In genomic region chr12:48194780-48195179, GRCh38 we compare ENCODE assay signal across 30 cellular contexts. TPM values are rescaled to one million over a fixed set of nuclear protein-coding genes. Genes with fewer than 3 reads are reported as not detected.
DNase-seq lines count a peak whose midpoint lies in the region; TF ChIP-seq lines count a peak whose summit lies in the region.
"Had no signal": no experiment of that assay in that cellular context is flagged by ENCODE, and none has a peak within 500 bp of the region (broad histone marks: within the 10 kb centered on the region; RNA-seq: fewer than 3 reads in every experiment).

No MANE protein-coding gene starts in this region.

- H3K4me1 ChIP-seq in hepatocyte (ENCODE audit: insufficient read depth) = peaks cover 33% of the 10 kb centered on the region

- TF ChIP-seq CTCF in HFFc6 (IDR thresholded peaks at IDR 0.05) (no peak), hepatocyte (IDR thresholded peaks at IDR 0.05; ENCODE audit: poor library complexity) (no peak), CD14-positive monocyte (IDR thresholded peaks at IDR 0.05) (no peak)

- no peaks in the 10 kb centered on the region for H3K9me2 ChIP-seq in hepatocyte (replicated peaks; ENCODE audit: insufficient read depth)

- H2AFZ ChIP-seq in hepatocyte = peak overlapping the region; percentile 10

- DNase-seq in HFFc6 (peak; percentile 55), amniotic epithelial cell (ENCODE audit: low read depth) (peak; percentile 63), hepatocyte (ENCODE audit: low spot score) (no peak), COLO668 (lab: John Stamatoyannopoulos, UW; ENCODE audit: unreplicated experiment) (no peak), CD14-positive monocyte (ENCODE audit: low spot score) (no peak), DMS114 treated with DMSO at 0.1 percent for 48 hours (lab: John Stamatoyannopoulos, UW; ENCODE audit: unreplicated experiment) (no peak), SIG-M5 treated with dmso at 0.1 percent for 504 hours (lab: John Stamatoyannopoulos, UW; ENCODE audit: unreplicated experiment) (no peak)
- DNase-seq: activated CD4-positive, alpha-beta T cell treated with anti-CD3 and anti-CD28 coated beads for 4 hours; activated T-cell treated with anti-CD3 and anti-CD28 coated beads, Interleukin-2, amount 50 U/mL, for 4 hours; amniotic stem cell; CD8-positive, alpha-beta memory T cell; cortex of kidney; DMS79 treated with DMSO at 0.1 percent for 48 hours; esophagus squamous epithelium; H9; mammary epithelial cell; NCI-H1092; NCI-H1930; NCI-H2227 treated with DMSO at 0.1 percent for 48 hours; nucleus accumbens; stimulated activated CD4-positive, alpha-beta T cell treated with anti-CD3 and anti-CD28 coated beads, Interleukin-4, amount 100 ng/mL, for 1 hour; stimulated activated naive B cell treated with anti-CD40 and anti-IgM and Interleukin-4, amounts not matched to agents 10 μg/mL and 1 μg/mL and 100 μg/mL, for 72 hours; T-helper 2 cell; testis had no signal

- peak overlapping the region; percentile 65 for H3K27ac Mint-ChIP-seq in HFFc6
- no peak overlapping the region for H3K27ac Mint-ChIP-seq in CD14-positive monocyte
- H3K27ac Mint-ChIP-seq: CD8-positive, alpha-beta memory T cell; H9; stimulated activated naive B cell treated with anti-CD40 and anti-IgM and Interleukin-4, amounts not matched to agents 10 μg/mL and 1 μg/mL and 100 μg/mL, for 72 hours had no signal

- H3K27ac ChIP-seq in hepatocyte = peak overlapping the region; percentile 44
- H3K27ac ChIP-seq: esophagus squamous epithelium, SJSA1, testis had no signal

- H3K4me3 ChIP-seq in hepatocyte = no peak overlapping the region
- H3K4me3 ChIP-seq: esophagus squamous epithelium, SJSA1, testis had no signal

- H3K4me3 Mint-ChIP-seq in HFFc6 = peak overlapping the region; percentile 41; the same call in 1 of the 2 replicates
- peak overlapping the region in 1 of 2 donors; percentile 47 for H3K4me3 Mint-ChIP-seq in CD14-positive monocyte
- H3K4me3 Mint-ChIP-seq: activated T-cell treated with anti-CD3 and anti-CD28 coated beads, Interleukin-2, amount 50 U/mL, for 4 hours; H9; stimulated activated naive B cell treated with anti-CD40 and anti-IgM and Interleukin-4, amounts not matched to agents 10 μg/mL and 1 μg/mL and 100 μg/mL, for 72 hours had no signal

- H3K4me1 Mint-ChIP-seq in HFFc6 (ENCODE audit: low read depth) = peaks cover 49% of the 10 kb centered on the region
- H3K4me1 Mint-ChIP-seq in CD14-positive monocyte = peaks cover 18% of the 10 kb centered on the region

- no peaks in the 10 kb centered on the region for H3K36me3 ChIP-seq in hepatocyte (replicated peaks; ENCODE audit: insufficient read depth, low read depth)
- H3K36me3 ChIP-seq: esophagus squamous epithelium, SJSA1 had no signal

- H3K9me3 ChIP-seq in hepatocyte (ENCODE audit: low read depth) = no peaks in the 10 kb centered on the region
- H3K9me3 ChIP-seq: esophagus squamous epithelium, SJSA1, testis had no signal

- H3K9me3 Mint-ChIP-seq in HFFc6 (no peaks in the 10 kb centered on the region), CD14-positive monocyte (no peaks in the 10 kb centered on the region)
- H3K9me3 Mint-ChIP-seq: activated T-cell treated with anti-CD3 and anti-CD28 coated beads, Interleukin-2, amount 50 U/mL, for 4 hours; CD8-positive, alpha-beta memory T cell; H9; stimulated activated naive B cell treated with anti-CD40 and anti-IgM and Interleukin-4, amounts not matched to agents 10 μg/mL and 1 μg/mL and 100 μg/mL, for 72 hours had no signal

- no peaks in the 10 kb centered on the region for H4K20me1 ChIP-seq in hepatocyte (ENCODE audit: insufficient read depth, poor library complexity, severe bottlenecking)

- peak overlapping the region; percentile 47 for H3K4me2 ChIP-seq in hepatocyte

- H3K36me3 Mint-ChIP-seq in HFFc6 (ENCODE audit: low read depth) (no peaks in the 10 kb centered on the region), CD14-positive monocyte (no peaks in the 10 kb centered on the region)
- H3K36me3 Mint-ChIP-seq: stimulated activated naive B cell treated with anti-CD40 and anti-IgM and Interleukin-4, amounts not matched to agents 10 μg/mL and 1 μg/mL and 100 μg/mL, for 72 hours had no signal

- intact Hi-C loops in CD14-positive monocyte (cut with micrococcal nuclease) = loop anchor here (5.0 kb wide), 1 partner anchor 158 kb away; the partner anchor contains the start of gene ZNF641 (in 2 of the 2)

- peaks cover 8% of the 10 kb centered on the region for H3K27me3 Mint-ChIP-seq in HFFc6 (ENCODE audit: insufficient read depth)
- peaks cover 4 to 19% (median 5%) of the 10 kb centered on the region in 3 donors for H3K27me3 Mint-ChIP-seq in CD14-positive monocyte (ENCODE audit: low read depth in 3 of 3)

- WGBS in hepatocyte (ENCODE audit: low lambda C conversion rate, missing lambda C conversion rate) = 42% methylated on average over 1 of the region's 1 CpG

- H3K79me2 ChIP-seq in hepatocyte = no peaks in the 10 kb centered on the region

- H3K27me3 ChIP-seq in hepatocyte = no peaks in the 10 kb centered on the region
- H3K27me3 ChIP-seq: esophagus squamous epithelium, testis had no signal

RNA-seq across cellular contexts. Expression of gene OR10AD1, which starts 8.3 kb away (rescaled TPM):
- total RNA-seq in HFFc6 (2021; fragmentation: NEBNext Ultra II Directional; extraction: Animal tissue kit (Norgen Biotek cat#: 25700)) = not detected
- not detected in 2 replicates for total RNA-seq in hepatocyte
- polyA plus RNA-seq in hepatocyte = 0.29 TPM in 1 of 2 replicates, not detected in the other
- not detected for polyA plus RNA-seq in CD14-positive monocyte
- total RNA-seq: activated CD8-positive, alpha-beta memory T cell treated with anti-CD3 and anti-CD28 coated beads for 36 hours; activated T-cell treated with anti-CD3 and anti-CD28 coated beads, Interleukin-2, amount 50 U/mL, for 4 hours; bronchial epithelial cell; CD8-positive, alpha-beta memory T cell; esophagus squamous epithelium; H9; LHCN-M2; mammary epithelial cell; myocyte; renal cortical epithelial cell; SJSA1; testis had no signal
- polyA plus RNA-seq: CD8-positive, alpha-beta memory T cell; mammary epithelial cell had no signal

RNA-seq across cellular contexts. Expression of gene CCDC184, which starts 11.3 kb away (rescaled TPM):
- total RNA-seq in HFFc6 (2021; fragmentation: NEBNext Ultra II Directional; extraction: Animal tissue kit (Norgen Biotek cat#: 25700)) = under 1 TPM; 0.45 to 0.86 (median 0.59) TPM
- total RNA-seq in hepatocyte = 4.8 and 7.7 TPM in 2 replicates
- polyA plus RNA-seq in hepatocyte (13.8 and 19.4 TPM in 2 replicates), CD14-positive monocyte (not detected)
- total RNA-seq: bronchial epithelial cell had no signal

RNA-seq across cellular contexts. Expression of gene ASB8, which starts 37.5 kb away (rescaled TPM):
- total RNA-seq in HFFc6 (2021; fragmentation: NEBNext Ultra II Directional; extraction: Animal tissue kit (Norgen Biotek cat#: 25700)) = 10 to 100 TPM; 30.9 to 41.8 (median 34.6) TPM
- 22.4 and 27.2 TPM in 2 replicates for total RNA-seq in hepatocyte
- polyA plus RNA-seq in hepatocyte (24.8 and 29.0 TPM in 2 replicates), CD14-positive monocyte (10 to 100 TPM; 38.4 to 50.0 TPM)

Comparison
In these comparisons a context has a peak if more than half of its experiments do, and no peak if none do; other contexts are left out.
1. DNase-seq: peak in HFFc6 (single experiment) and amniotic epithelial cell (single experiment); none in hepatocyte (single experiment), COLO668 (single experiment), CD14-positive monocyte (single experiment), DMS114 treated with DMSO at 0.1 percent for 48 hours (single experiment) and SIG-M5 treated with dmso at 0.1 percent for 504 hours (single experiment).